ENCODE assay signal across 9 cellular contexts in genomic region chr6:6494677-6495076, GRCh38.
DNase-seq lines count a peak whose midpoint lies in the region; ATAC-seq and TF ChIP-seq lines count a peak whose summit lies in the region.
"Had no signal": no experiment of that assay in that cellular context is flagged by ENCODE, and none has a peak within 500 bp of the region (broad histone marks: within the 10 kb centered on the region; RNA-seq: fewer than 3 reads in every experiment).

No MANE protein-coding gene starts in this region.

- DNase-seq in DND-41 (peak; percentile 41), GM23338 (ENCODE audit: low spot score) (peak; percentile 89), NCI-H748 treated with DMSO at 0.1 percent for 48 hours (lab: John Stamatoyannopoulos, UW) (peak; percentile 47), cerebellar cortex (ENCODE audit: low spot score) (peak; percentile 26), myocyte (ENCODE audit: low read depth) (peak; percentile 41), NCI-H526 treated with DMSO at 0.1 percent for 48 hours (lab: John Stamatoyannopoulos, UW) (no peak), lower leg skin (ENCODE audit: low spot score in 2 of 2) (no peak)

- WGBS in lower leg skin, 2 donors = 52 to 57% methylated on average over 6 of the region's 6 CpGs

- no peak overlapping the region for H2AFZ ChIP-seq in DND-41 (ENCODE audit: low read depth, low read length)
- H2AFZ ChIP-seq in GM23338 = 0 out of 2 replicates have a peak overlapping the region, but pooled peaks have one; percentile 12

- no peak overlapping the region for H3K27ac Mint-ChIP-seq in GM23338
- H3K27ac Mint-ChIP-seq: stimulated activated naive CD8-positive, alpha-beta T cell treated with anti-CD3 and anti-CD28 coated beads, Interleukin-15, Interleukin-2, amounts not matched to agents 100 ng/mL and 50 ng/mL, for 24 hours had no signal

- H3F3A ChIP-seq in GM23338 (replicated peaks; ENCODE audit: low read depth) = no peaks in the 10 kb centered on the region

- H3K79me2 ChIP-seq in DND-41 (ENCODE audit: insufficient read depth, low read length) (no peaks in the 10 kb centered on the region), GM23338 (replicated peaks; ENCODE audit: insufficient read depth) (no peaks in the 10 kb centered on the region)

- TF ChIP-seq POLR2A in lower leg skin (IDR thresholded peaks at IDR 0.05) = no peak

- H3K9ac ChIP-seq in DND-41 (ENCODE audit: low read depth, low read length) = no peak overlapping the region

- no peaks in the 10 kb centered on the region for H3K27me3 Mint-ChIP-seq in GM23338 (ENCODE audit: insufficient read depth, low read depth, poor library complexity)

- H3K4me3 ChIP-seq in DND-41 (ENCODE audit: low read depth in 1 of 2, low read length in 2 of 2) (no peak overlapping the region), GM23338 (no peak overlapping the region), lower leg skin (ENCODE audit: low read depth, poor library complexity, severe bottlenecking) (no peak overlapping the region)

- H3K4me2 ChIP-seq in DND-41 (ENCODE audit: insufficient read depth, low read length) (no peak overlapping the region), GM23338 (no peak overlapping the region)

- H3K27me3 ChIP-seq in DND-41 (ENCODE audit: insufficient read depth, low read length, poor library complexity) (no peaks in the 10 kb centered on the region), GM23338 (ENCODE audit: insufficient read depth) (no peaks in the 10 kb centered on the region)

- TF ChIP-seq CTCF in DND-41 (IDR thresholded peaks at IDR 0.05; ENCODE audit: borderline replicate concordance, extremely low read depth, low read length, poor library complexity, severe bottlenecking) (peak; percentile 68), GM23338 (conservative IDR thresholded peaks at IDR 0.05; ENCODE audit: low read depth in 2 of 2) (peak; percentile 84 to 95), lower leg skin (IDR thresholded peaks at IDR 0.05) (no peak)

- no peaks in the 10 kb centered on the region; the same call in 2 of the 3 replicates for H3K4me1 Mint-ChIP-seq in GM23338

- H3K36me3 ChIP-seq in DND-41 (ENCODE audit: insufficient read depth, low read length) = no peaks in the 10 kb centered on the region
- H3K36me3 ChIP-seq in GM23338 (ENCODE audit: insufficient read depth) = no peaks in the 10 kb centered on the region

- H4K20me1 ChIP-seq in DND-41 (ENCODE audit: insufficient read depth, low read length) = no peaks in the 10 kb centered on the region
- no peaks in the 10 kb centered on the region for H4K20me1 ChIP-seq in GM23338 (replicated peaks; ENCODE audit: insufficient read depth)

- 0 out of 2 replicates have a peak, but pooled peaks cover 5% of the 10 kb centered on the region for H3K4me1 ChIP-seq in DND-41 (ENCODE audit: insufficient read depth, low read length)
- H3K4me1 ChIP-seq in GM23338 (ENCODE audit: insufficient read depth) = no peaks in the 10 kb centered on the region

- H3K27ac ChIP-seq in DND-41 (ENCODE audit: low read length) = no peak overlapping the region
- no peak overlapping the region for H3K27ac ChIP-seq in GM23338 (ENCODE audit: low read depth)

- ATAC-seq in DND-41 (ENCODE audit: insufficient read depth, low read depth) (peak; percentile 69), GM23338 (peak; percentile 100), GM19023 (IDR thresholded peaks at IDR 0.05; ENCODE audit: unreplicated experiment) (no peak)

- H3K36me3 Mint-ChIP-seq in GM23338 (ENCODE audit: low read depth) = no peaks in the 10 kb centered on the region

- no peaks in the 10 kb centered on the region for H3K9me3 ChIP-seq in DND-41 (ENCODE audit: insufficient read depth, low read length, severe bottlenecking)

- peaks cover 6% of the 10 kb centered on the region; the same call in 1 of the 2 replicates for H3K9me2 ChIP-seq in GM23338 (ENCODE audit: insufficient read depth)

- intact Hi-C loops in lower leg skin (cut with DNase I; ENCODE audit: low total_unique reads) = no loop called here

- no peak overlapping the region for H3K4me3 Mint-ChIP-seq in GM23338
- H3K4me3 Mint-ChIP-seq: stimulated activated naive CD8-positive, alpha-beta T cell treated with anti-CD3 and anti-CD28 coated beads, Interleukin-15, Interleukin-2, amounts not matched to agents 100 ng/mL and 50 ng/mL, for 24 hours had no signal

- no peaks in the 10 kb centered on the region for H3K9me3 Mint-ChIP-seq in GM23338
- H3K9me3 Mint-ChIP-seq: stimulated activated naive CD8-positive, alpha-beta T cell treated with anti-CD3 and anti-CD28 coated beads, Interleukin-15, Interleukin-2, amounts not matched to agents 100 ng/mL and 50 ng/mL, for 24 hours had no signal

TF ChIP-seq in GM23338, 12 proteins besides CTCF, POLR2A, EP300 and RAD21:
- no peak for TF ChIP-seq NANOG (IDR thresholded peaks at IDR 0.05; ENCODE audit: borderline replicate concordance)
- peak; percentile 57 for TF ChIP-seq CREB1 (CRISPR knock-in tag; IDR thresholded peaks at IDR 0.05; ENCODE audit: low read depth)

Comparison
In these comparisons a context has a peak if more than half of its experiments do, and no peak if none do; other contexts are left out.
1. DNase-seq: peak in DND-41 (single experiment), GM23338 (single experiment), NCI-H748 treated with DMSO at 0.1 percent for 48 hours (single experiment), cerebellar cortex (single experiment) and myocyte (single experiment); none in NCI-H526 treated with DMSO at 0.1 percent for 48 hours (single experiment) and lower leg skin (0 of 2).
2. CTCF ChIP-seq: peak in DND-41 (single experiment) and GM23338 (2 of 2); none in lower leg skin (0 of 3).